20 cellular contexts compared by ENCODE assay signal in genomic region chr14:104651876-104652260, GRCh38. TPM values are rescaled to one million over a fixed set of nuclear protein-coding genes. Genes with fewer than 3 reads are reported as not detected.
DNase-seq lines count a peak whose midpoint lies in the region; ATAC-seq and TF ChIP-seq lines count a peak whose summit lies in the region.
"Had no signal": no experiment of that assay in that cellular context is flagged by ENCODE, and none has a peak within 500 bp of the region (broad histone marks: within the 10 kb centered on the region; RNA-seq: fewer than 3 reads in every experiment).

No MANE protein-coding gene starts in this region.

- H2AFZ ChIP-seq in H9 (ENCODE audit: low read length) (no peak overlapping the region), osteoblast (ENCODE audit: low read length) (no peak overlapping the region)

- intact Hi-C loops in MCF 10A (cut with micrococcal nuclease) (loop anchor here (2.0 kb wide), 1 partner anchor 37 kb away; the partner anchor contains the start of gene INF2), breast epithelium (cut with DNase I; ENCODE audit: low total_unique reads) (loop anchor here (10.0 kb wide), 1 partner anchor 53 kb away; no protein-coding TSS in a partner anchor)

- H3K4me3 ChIP-seq in breast epithelium (no peak overlapping the region), osteoblast (ENCODE audit: insufficient read depth, low read length) (no peak overlapping the region)
- H3K4me3 ChIP-seq: HAP-1, SK-N-MC had no signal

- H4K91ac ChIP-seq in H9 (ENCODE audit: insufficient read length, low read depth, low read length): no peak overlapping the region

- no peak for TF ChIP-seq POLR2A in breast epithelium (IDR thresholded peaks at IDR 0.05)

- no peak overlapping the region for H2BK5ac ChIP-seq in H9 (ENCODE audit: insufficient read length, low read length)

- H3K79me2 ChIP-seq in H9 (ENCODE audit: insufficient read depth, low read length) (no peaks in the 10 kb centered on the region), osteoblast (ENCODE audit: insufficient read depth, low read length) (no peaks in the 10 kb centered on the region)

- H3K36me3 ChIP-seq in breast epithelium: no peaks in the 10 kb centered on the region
- H3K36me3 ChIP-seq in osteoblast (ENCODE audit: insufficient read depth, low read length): no peaks in the 10 kb centered on the region
- H3K36me3 ChIP-seq: HAP-1 had no signal

- H3K4me3 Mint-ChIP-seq in MCF 10A (ENCODE audit: unreplicated experiment) (no peak overlapping the region), H9 (no peak overlapping the region), WTC11 (no peak overlapping the region)
- H3K4me3 Mint-ChIP-seq in activated CD8-positive, alpha-beta T cell treated with anti-CD3 and anti-CD28 coated beads, Interleukin-2, amount 10 ng/mL, durations not matched to agents 7 days and 5 days: no peak overlapping the region
- H3K4me3 Mint-ChIP-seq: CD4-positive, alpha-beta memory T cell had no signal

- H3K23ac ChIP-seq in H9 (ENCODE audit: insufficient read length, low read depth, low read length): no peak overlapping the region

- TF ChIP-seq CTCF in MCF 10A (IDR thresholded peaks at IDR 0.05; ENCODE audit: unreplicated experiment) (no peak), breast epithelium (IDR thresholded peaks at IDR 0.05) (no peak), H9 (conservative IDR thresholded peaks at IDR 0.05) (peak; percentile 55; the same call in 2 of the 3 replicates), WTC11 (IDR thresholded peaks at IDR 0.05) (no peak), osteoblast (IDR thresholded peaks at IDR 0.05; ENCODE audit: extremely low read depth, low read depth, low read length) (no peak)

- no peaks in the 10 kb centered on the region for H3K79me1 ChIP-seq in H9 (ENCODE audit: insufficient read depth, low read depth, low read length, poor library complexity, severe bottlenecking)

- peak overlapping the region; percentile 27 for H3K27ac Mint-ChIP-seq in MCF 10A (ENCODE audit: low read depth, unreplicated experiment)
- no peak overlapping the region for H3K27ac Mint-ChIP-seq in H9
- H3K27ac Mint-ChIP-seq in WTC11: no peak overlapping the region
- H3K27ac Mint-ChIP-seq in activated CD8-positive, alpha-beta T cell treated with anti-CD3 and anti-CD28 coated beads, Interleukin-2, amount 10 ng/mL, durations not matched to agents 7 days and 5 days: no peak overlapping the region
- H3K27ac Mint-ChIP-seq: CD4-positive, alpha-beta memory T cell had no signal

- H2AK5ac ChIP-seq in H9 (ENCODE audit: insufficient read length, low read length): no peak overlapping the region

- H3K27me3 ChIP-seq in breast epithelium (no peaks in the 10 kb centered on the region), H9 (ENCODE audit: insufficient read depth, low read length) (peaks cover 2% of the 10 kb centered on the region; the same call in 1 of the 2 replicates), osteoblast (ENCODE audit: insufficient read depth, low read length) (no peaks in the 10 kb centered on the region)

- no peak overlapping the region for H3K18ac ChIP-seq in H9 (ENCODE audit: insufficient read length, low read depth, low read length)

- no peak overlapping the region for H2BK15ac ChIP-seq in H9 (ENCODE audit: low read depth, low read length)

- POLR2A ChIA-PET in MCF 10A (lab: Yijun Ruan, JAX): no interaction called here
- POLR2A ChIA-PET in WTC11 (lab: Charles Lee): no interaction called here
- POLR2A ChIA-PET in activated CD8-positive, alpha-beta T cell treated with anti-CD3 and anti-CD28 coated beads, Interleukin-2, amount 10 ng/mL, durations not matched to agents 7 days and 5 days (lab: Charles Lee): no interaction called here

- H3K4me1 ChIP-seq in breast epithelium (no peaks in the 10 kb centered on the region), H9 (ENCODE audit: insufficient read depth, low read length) (no peaks in the 10 kb centered on the region), osteoblast (ENCODE audit: insufficient read depth, low read length) (no peaks in the 10 kb centered on the region)

- no peak overlapping the region for H4K5ac ChIP-seq in H9 (ENCODE audit: insufficient read length, low read depth, low read length)

- H4K20me1 ChIP-seq in H9 (ENCODE audit: control insufficient read depth, insufficient read depth, insufficient read length) (no peaks in the 10 kb centered on the region), osteoblast (ENCODE audit: insufficient read depth, low read length) (no peaks in the 10 kb centered on the region)

- H2BK20ac ChIP-seq in H9 (ENCODE audit: low read depth, low read length, poor library complexity, severe bottlenecking): no peak overlapping the region

- H3K4me2 ChIP-seq in H9 (ENCODE audit: insufficient read depth, insufficient read length, low read length): no peak overlapping the region
- no peak overlapping the region for H3K4me2 ChIP-seq in osteoblast (ENCODE audit: insufficient read depth, low read length)

- no peak for DNase-seq in MCF 10A (ENCODE audit: unreplicated experiment)
- no peak for DNase-seq in breast epithelium (ENCODE audit: low spot score in 2 of 2)
- peak; percentile 52 for DNase-seq in H9
- peak; percentile 40 for DNase-seq in WTC11 (ENCODE audit: low spot score)
- peak; percentile 63 for DNase-seq in osteoblast (ENCODE audit: insufficient read length, low spot score, missing footprints)
- DNase-seq in activated CD8-positive, alpha-beta T cell treated with anti-CD3 and anti-CD28 coated beads, Interleukin-2, amount 10 ng/mL, durations not matched to agents 7 days and 5 days: no peak
- DNase-seq in MV-4-11 (lab: John Stamatoyannopoulos, UW): no peak
- DNase-seq: AML-193; CD4-positive, alpha-beta memory T cell; DND-41; GDM1; IMR-90; NCI-H1694 treated with DMSO at 0.1 percent for 48 hours; NCI-H446; NCI-H774; T-helper 1 cell had no signal

- peaks cover 23% of the 10 kb centered on the region for H3K27me3 Mint-ChIP-seq in MCF 10A (ENCODE audit: insufficient read depth, unreplicated experiment)
- H3K27me3 Mint-ChIP-seq in H9 (ENCODE audit: low read depth): peaks cover 59% of the 10 kb centered on the region
- peaks cover 45% of the 10 kb centered on the region for H3K27me3 Mint-ChIP-seq in WTC11 (ENCODE audit: low read depth)
- H3K27me3 Mint-ChIP-seq in activated CD8-positive, alpha-beta T cell treated with anti-CD3 and anti-CD28 coated beads, Interleukin-2, amount 10 ng/mL, durations not matched to agents 7 days and 5 days (ENCODE audit: low read depth): peaks cover 14% of the 10 kb centered on the region

- H3K9me3 Mint-ChIP-seq in MCF 10A (ENCODE audit: unreplicated experiment): peaks cover 6% of the 10 kb centered on the region
- H3K9me3 Mint-ChIP-seq in H9: peaks cover 24 to 31% of the 10 kb centered on the region in 2 experiments
- H3K9me3 Mint-ChIP-seq in WTC11: peaks cover 25% of the 10 kb centered on the region
- H3K9me3 Mint-ChIP-seq in activated CD8-positive, alpha-beta T cell treated with anti-CD3 and anti-CD28 coated beads, Interleukin-2, amount 10 ng/mL, durations not matched to agents 7 days and 5 days (ENCODE audit: insufficient read depth): peaks cover 15% of the 10 kb centered on the region

- no peaks in the 10 kb centered on the region for H3K4me1 Mint-ChIP-seq in MCF 10A (ENCODE audit: insufficient read depth, unreplicated experiment)
- no peaks in the 10 kb centered on the region for H3K4me1 Mint-ChIP-seq in H9
- no peaks in the 10 kb centered on the region for H3K4me1 Mint-ChIP-seq in WTC11
- no peaks in the 10 kb centered on the region for H3K4me1 Mint-ChIP-seq in activated CD8-positive, alpha-beta T cell treated with anti-CD3 and anti-CD28 coated beads, Interleukin-2, amount 10 ng/mL, durations not matched to agents 7 days and 5 days (ENCODE audit: low read depth)

- H3K27ac ChIP-seq in breast epithelium: no peak overlapping the region
- H3K27ac ChIP-seq in H9 (ENCODE audit: insufficient read length, low read depth, low read length): no peak overlapping the region
- no peak overlapping the region for H3K27ac ChIP-seq in osteoblast (ENCODE audit: low read depth, low read length)
- H3K27ac ChIP-seq: RWPE1, SK-N-MC had no signal

- no peak overlapping the region for H4K8ac ChIP-seq in H9 (replicated peaks; ENCODE audit: insufficient read length, low read depth, low read length)

- CTCF ChIA-PET in MCF 10A (lab: Yijun Ruan, JAX) (interaction anchor here (1.2 to 1.8 kb wide), 3 partner anchors 26 to 58 kb away, joined by 4 to 12 read pairs (median 6); no protein-coding TSS in a partner anchor), WTC11 (lab: Charles Lee) (interaction anchor here (0.6 to 2.2 kb wide), 16 partner anchors 9 to 296 kb away, joined by 3 to 15 read pairs (median 4); partner anchors contain the start of gene ADSS1)
- CTCF ChIA-PET in activated CD8-positive, alpha-beta T cell treated with anti-CD3 and anti-CD28 coated beads, Interleukin-2, amount 10 ng/mL, durations not matched to agents 7 days and 5 days (lab: Charles Lee): no interaction called here

- no peak overlapping the region for H2BK120ac ChIP-seq in H9 (ENCODE audit: low read depth, low read length, poor library complexity, severe bottlenecking)

- H3K14ac ChIP-seq in H9 (ENCODE audit: insufficient read depth, low read length): no peak overlapping the region

- no peak overlapping the region for H2BK12ac ChIP-seq in H9 (ENCODE audit: insufficient read length, low read depth, low read length)

- no peak overlapping the region for H3K9ac ChIP-seq in H9 (ENCODE audit: extremely low read depth, insufficient read length, low read length)

- no peak overlapping the region for H3T11ph ChIP-seq in H9 (ENCODE audit: low read length)

- no CpG with 5 or more reads among the region's 20 CpGs for WGBS in H9 (ENCODE audit: extremely low coverage, insufficient read length, low lambda C conversion rate)

- no peaks in the 10 kb centered on the region for H3K9me3 ChIP-seq in breast epithelium
- H3K9me3 ChIP-seq in H9 (ENCODE audit: control insufficient read depth, low read depth, low read length): peaks cover 10% of the 10 kb centered on the region
- H3K9me3 ChIP-seq in osteoblast (ENCODE audit: low read depth, low read length): no peaks in the 10 kb centered on the region

- H3K4ac ChIP-seq in H9 (ENCODE audit: low read depth, low read length): no peak overlapping the region

- BruUV-seq in MCF 10A (replicated peaks; lab: Mats Ljungman, UMichigan): no TSS peak

- peaks cover 6% of the 10 kb centered on the region for H3K23me2 ChIP-seq in H9 (ENCODE audit: insufficient read length, low read depth, low read length, poor library complexity, severe bottlenecking)

- ATAC-seq in WTC11: peak; percentile 35; the same call in 1 of the 2 replicates
- no peak for ATAC-seq in activated CD8-positive, alpha-beta T cell treated with anti-CD3 and anti-CD28 coated beads, Interleukin-2, amount 10 ng/mL, durations not matched to agents 7 days and 5 days
- no peak for ATAC-seq in GM18520 (IDR thresholded peaks at IDR 0.05; ENCODE audit: unreplicated experiment)

- H3K36me3 Mint-ChIP-seq in MCF 10A (ENCODE audit: insufficient read depth, unreplicated experiment): no peaks in the 10 kb centered on the region
- H3K36me3 Mint-ChIP-seq in H9 (ENCODE audit: insufficient read depth in 1 of 3, low read depth in 3 of 3): peaks cover 16 to 21% (median 17%) of the 10 kb centered on the region in 3 experiments
- H3K36me3 Mint-ChIP-seq in WTC11: peaks cover 19% of the 10 kb centered on the region
- H3K36me3 Mint-ChIP-seq in activated CD8-positive, alpha-beta T cell treated with anti-CD3 and anti-CD28 coated beads, Interleukin-2, amount 10 ng/mL, durations not matched to agents 7 days and 5 days (ENCODE audit: low read depth): no peaks in the 10 kb centered on the region
- H3K36me3 Mint-ChIP-seq: CD4-positive, alpha-beta memory T cell had no signal

- H3K56ac ChIP-seq in H9 (ENCODE audit: insufficient read length, low read depth, low read length): no peak overlapping the region

RNA-seq across cellular contexts. Expression of gene INF2, which starts 37.5 kb away (rescaled TPM):
- total RNA-seq in MCF 10A (2022): 91.6 and 102 TPM in 2 replicates
- 10 to 100 TPM; 31.0 to 70.9 (median 51.5) TPM for total RNA-seq in breast epithelium
- 58.3 and 59.1 TPM in 2 replicates for total RNA-seq in H9 (2021)
- 69.0 to 82.4 TPM (median 72.4 TPM) in 3 replicates for total RNA-seq in WTC11 (2021)
- total RNA-seq in osteoblast: 46.6 and 49.2 TPM in 2 replicates
- total RNA-seq in activated CD8-positive, alpha-beta T cell treated with anti-CD3 and anti-CD28 coated beads, Interleukin-2, amount 10 ng/mL, durations not matched to agents 7 days and 5 days: 100 to 1,000 TPM; 155 to 159 TPM

RNA-seq across cellular contexts. Expression of gene TMEM179, which starts 47.3 kb away (rescaled TPM):
- total RNA-seq in MCF 10A (2022) (not detected in 2 replicates), breast epithelium (not detected), H9 (2021) (11.1 and 11.4 TPM in 2 replicates), WTC11 (2021) (2.4 to 3.9 TPM (median 3.6 TPM) in 3 replicates), osteoblast (not detected in 2 replicates)
- not detected for total RNA-seq in activated CD8-positive, alpha-beta T cell treated with anti-CD3 and anti-CD28 coated beads, Interleukin-2, amount 10 ng/mL, durations not matched to agents 7 days and 5 days
- total RNA-seq: CD4-positive, alpha-beta memory T cell; IMR-90 had no signal

Comparison
In these comparisons a context has a peak if more than half of its experiments do, and no peak if none do; other contexts are left out.
1. DNase-seq: peak in H9 (single experiment), WTC11 (single experiment) and osteoblast (single experiment); none in MCF 10A (single experiment), breast epithelium (0 of 2), activated CD8-positive, alpha-beta T cell treated with anti-CD3 and anti-CD28 coated beads, Interleukin-2, amount 10 ng/mL, durations not matched to agents 7 days and 5 days (single experiment) and MV-4-11 (single experiment).